Comparison of ENCODE assay signal across 21 cellular contexts in genomic region chrX:97898798-97899197, GRCh38.
DNase-seq lines count a peak whose midpoint lies in the region; ATAC-seq and TF ChIP-seq lines count a peak whose summit lies in the region.
"Had no signal": no experiment of that assay in that cellular context is flagged by ENCODE, and none has a peak within 500 bp of the region (broad histone marks: within the 10 kb centered on the region; RNA-seq: fewer than 3 reads in every experiment).

No MANE protein-coding gene starts in this region.

- peak overlapping the region; percentile 57; the same call in 1 of the 2 replicates for H3K27ac Mint-ChIP-seq in WTC11
- H3K27ac Mint-ChIP-seq: activated CD8-positive, alpha-beta memory T cell treated with anti-CD3 and anti-CD28 coated beads, Interleukin-2, amount 10 ng/mL, durations not matched to agents 7 days and 5 days; activated T-helper 17 cell treated with anti-CD3 and anti-CD28 coated beads, Interleukin-2, amount 50 U/mL, for 72 hours; mesothelial cell of epicardium; nephron progenitor cell had no signal

- H3K4me1 Mint-ChIP-seq in WTC11, result peaks cover 17% of the 10 kb centered on the region
- H3K4me1 Mint-ChIP-seq: activated CD8-positive, alpha-beta memory T cell treated with anti-CD3 and anti-CD28 coated beads, Interleukin-2, amount 10 ng/mL, durations not matched to agents 7 days and 5 days; activated T-helper 17 cell treated with anti-CD3 and anti-CD28 coated beads, Interleukin-2, amount 50 U/mL, for 72 hours; nephron progenitor cell had no signal

- 0 out of 2 replicates have a peak overlapping the region, but pooled peaks have one; percentile 2 for H3K9ac ChIP-seq in ES-I3 (ENCODE audit: low read depth, low read length)

- H3K4me3 Mint-ChIP-seq in WTC11, result no peak overlapping the region
- H3K4me3 Mint-ChIP-seq: activated CD8-positive, alpha-beta memory T cell treated with anti-CD3 and anti-CD28 coated beads, Interleukin-2, amount 10 ng/mL, durations not matched to agents 7 days and 5 days; activated T-helper 17 cell treated with anti-CD3 and anti-CD28 coated beads, Interleukin-2, amount 50 U/mL, for 72 hours; mesothelial cell of epicardium; nephron progenitor cell had no signal

- no peak overlapping the region for H3K4me3 ChIP-seq in fibroblast of the aortic adventitia (ENCODE audit: low read depth, low read length)
- no peak overlapping the region for H3K4me3 ChIP-seq in skeletal muscle cell (ENCODE audit: low read depth, low read length)
- H3K4me3 ChIP-seq: thoracic aorta had no signal

- CTCF ChIA-PET in WTC11 (lab: Charles Lee), result no interaction called here

- peaks cover 22% of the 10 kb centered on the region for H3K4me1 ChIP-seq in ES-I3 (ENCODE audit: insufficient read depth, low read length)

- DNase-seq in WTC11 (ENCODE audit: low spot score) (no peak), fibroblast of the aortic adventitia (ENCODE audit: low read depth) (peak; percentile 22), skeletal muscle cell (ENCODE audit: low read depth) (peak; percentile 4), NCI-H345 treated with DMSO at 0.1 percent for 48 hours (lab: John Stamatoyannopoulos, UW; ENCODE audit: unreplicated experiment) (no peak), NCI-H2107 treated with DMSO at 0.1 percent for 48 hours (lab: John Stamatoyannopoulos, UW; ENCODE audit: unreplicated experiment) (no peak), GOT3 (lab: John Stamatoyannopoulos, UW) (no peak), SW 1271 (lab: John Stamatoyannopoulos, UW) (no peak)
- DNase-seq: activated CD8-positive, alpha-beta memory T cell treated with anti-CD3 and anti-CD28 coated beads, Interleukin-2, amount 10 ng/mL, durations not matched to agents 7 days and 5 days; central memory CD4-positive, alpha-beta T cell; effector CD4-positive, alpha-beta T cell; Karpas-422; left colon; NCI-H1092; NCI-H2171; nephron progenitor cell; OCI-M1; SIG-M5 had no signal

- H3K9me3 ChIP-seq in ES-I3 (ENCODE audit: control insufficient read depth, insufficient read depth, low read length), result no peaks in the 10 kb centered on the region
- H3K9me3 ChIP-seq: thoracic aorta had no signal

- no peaks in the 10 kb centered on the region for H3K36me3 Mint-ChIP-seq in WTC11
- H3K36me3 Mint-ChIP-seq: activated CD8-positive, alpha-beta memory T cell treated with anti-CD3 and anti-CD28 coated beads, Interleukin-2, amount 10 ng/mL, durations not matched to agents 7 days and 5 days; mesothelial cell of epicardium had no signal

- no peaks in the 10 kb centered on the region for H3K36me3 ChIP-seq in ES-I3 (ENCODE audit: insufficient read depth, low read length)
- H3K36me3 ChIP-seq: thoracic aorta had no signal

- H3K9me3 Mint-ChIP-seq in WTC11, result no peaks in the 10 kb centered on the region
- H3K9me3 Mint-ChIP-seq: nephron progenitor cell had no signal

- ATAC-seq in WTC11, result no peak
- ATAC-seq: activated CD8-positive, alpha-beta memory T cell treated with anti-CD3 and anti-CD28 coated beads, Interleukin-2, amount 10 ng/mL, durations not matched to agents 7 days and 5 days; activated T-helper 17 cell treated with anti-CD3 and anti-CD28 coated beads, Interleukin-2, amount 50 U/mL, for 72 hours; left colon had no signal

- POLR2A ChIA-PET in WTC11 (lab: Charles Lee), result no interaction called here

- TF ChIP-seq CTCF in WTC11 (IDR thresholded peaks at IDR 0.05), result no peak
- no peak for TF ChIP-seq CTCF in fibroblast of the aortic adventitia (IDR thresholded peaks at IDR 0.05; ENCODE audit: insufficient read depth, low read length)

- no peaks in the 10 kb centered on the region for H3K27me3 Mint-ChIP-seq in WTC11 (ENCODE audit: low read depth)
- H3K27me3 Mint-ChIP-seq: activated CD8-positive, alpha-beta memory T cell treated with anti-CD3 and anti-CD28 coated beads, Interleukin-2, amount 10 ng/mL, durations not matched to agents 7 days and 5 days; activated T-helper 17 cell treated with anti-CD3 and anti-CD28 coated beads, Interleukin-2, amount 50 U/mL, for 72 hours had no signal

TF ChIP-seq in WTC11, 78 proteins besides CTCF, POLR2A, EP300 and RAD21:
- no peak for TF ChIP-seq OVOL2 (CRISPR knock-in tag; IDR thresholded peaks at IDR 0.05; ENCODE audit: borderline replicate concordance)
- TF ChIP-seq MYBL2 (CRISPR knock-in tag; IDR thresholded peaks at IDR 0.05), result no peak
- TF ChIP-seq SMAD3 (CRISPR knock-in tag; IDR thresholded peaks at IDR 0.05; ENCODE audit: borderline replicate concordance), result no peak
- TF ChIP-seq SP1 (CRISPR knock-in tag; conservative IDR thresholded peaks at IDR 0.05), result no peak
- TF ChIP-seq JUN (CRISPR knock-in tag; IDR thresholded peaks at IDR 0.05), result no peak
- TF ChIP-seq GRHL2 (CRISPR knock-in tag; IDR thresholded peaks at IDR 0.05; ENCODE audit: insufficient replicate concordance, severe bottlenecking), result no peak
- no peak for TF ChIP-seq NFATC4 (CRISPR knock-in tag; IDR thresholded peaks at IDR 0.05)
- TF ChIP-seq CBFB (CRISPR knock-in tag; IDR thresholded peaks at IDR 0.05; ENCODE audit: low read depth), result no peak
- no peak for TF ChIP-seq PRRX2 (CRISPR knock-in tag; IDR thresholded peaks at IDR 0.05)
TF ChIP-seq in WTC11: peak in this region for 0.

Comparison
In these comparisons a context has a peak if more than half of its experiments do, and no peak if none do; other contexts are left out.
1. DNase-seq: peak in fibroblast of the aortic adventitia (single experiment) and skeletal muscle cell (single experiment); none in WTC11 (single experiment), NCI-H345 treated with DMSO at 0.1 percent for 48 hours (single experiment), NCI-H2107 treated with DMSO at 0.1 percent for 48 hours (single experiment), GOT3 (single experiment) and SW 1271 (0 of 2).